ENCODE assay signal across 2 cellular contexts in genomic region chr5:75367401-75367800, GRCh38.
TF ChIP-seq lines count a peak whose summit lies in the region.

No MANE protein-coding gene starts in this region.

TF ChIP-seq in SK-N-SH treated with all-trans-retinoic acid at 6 μM for 48 hours, 23 proteins besides CTCF, POLR2A, EP300 and RAD21 (continued from another document):
- no peak for TF ChIP-seq TSHZ2 (CRISPR knock-in tag; IDR thresholded peaks at IDR 0.05)
- TF ChIP-seq ZNF565 (CRISPR knock-in tag; conservative IDR thresholded peaks at IDR 0.05; ENCODE audit: low read depth): no peak
- TF ChIP-seq ZFP3 (CRISPR knock-in tag; IDR thresholded peaks at IDR 0.05): no peak
- no peak for TF ChIP-seq ARNTL (CRISPR knock-in tag; IDR thresholded peaks at IDR 0.05; ENCODE audit: borderline replicate concordance, low read depth)

TF ChIP-seq in SK-N-SH, 30 proteins besides CTCF, POLR2A, EP300 and RAD21 (continued from another document):
- TF ChIP-seq REST (IDR thresholded peaks at IDR 0.05; ENCODE audit: low read depth, low read length) (no peak), GABPA (IDR thresholded peaks at IDR 0.05; ENCODE audit: low read depth) (no peak), FOSL2 (IDR thresholded peaks at IDR 0.05; ENCODE audit: borderline replicate concordance, low read depth) (no peak), RXRA (IDR thresholded peaks at IDR 0.05; ENCODE audit: borderline replicate concordance, low read depth) (no peak)
